Comparison of ENCODE assay signal across 8 cellular contexts in the genomic region with DNA sequence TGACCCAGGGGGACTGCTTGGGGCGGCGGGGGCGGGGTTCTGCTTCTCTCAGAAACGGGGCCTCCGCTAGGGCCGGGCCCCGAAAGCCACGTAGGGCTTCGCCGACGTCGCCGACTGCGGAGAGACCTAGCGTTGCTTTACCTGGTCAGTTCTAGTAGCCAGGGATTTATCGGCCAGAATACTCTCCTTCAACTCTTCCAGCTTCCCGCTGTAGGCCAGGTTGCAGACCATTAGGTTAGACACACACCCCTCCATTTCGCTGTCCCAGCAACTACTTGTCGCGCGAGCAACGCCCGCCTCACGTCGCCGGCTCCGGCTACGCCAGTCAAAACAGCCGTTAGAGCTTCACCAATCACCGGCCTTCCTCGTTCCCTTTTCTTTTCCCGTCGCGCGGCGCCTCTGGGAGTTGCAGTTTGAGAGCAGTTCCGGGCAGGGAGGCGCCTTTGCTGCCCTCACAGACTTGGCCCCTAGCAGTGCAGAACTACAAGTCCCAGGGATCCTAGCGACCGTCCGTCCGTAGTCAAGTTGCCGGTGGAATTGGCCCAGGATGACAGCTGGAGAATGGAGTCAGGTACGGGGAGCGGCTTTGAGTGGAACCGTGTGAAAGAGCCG. TPM values are rescaled to one million over a fixed set of nuclear protein-coding genes. Genes with fewer than 3 reads are reported as not detected.
DNase-seq lines count a peak whose midpoint lies in the region; ATAC-seq, FAIRE-seq and TF ChIP-seq lines count a peak whose summit lies in the region.

A gene with protein sequence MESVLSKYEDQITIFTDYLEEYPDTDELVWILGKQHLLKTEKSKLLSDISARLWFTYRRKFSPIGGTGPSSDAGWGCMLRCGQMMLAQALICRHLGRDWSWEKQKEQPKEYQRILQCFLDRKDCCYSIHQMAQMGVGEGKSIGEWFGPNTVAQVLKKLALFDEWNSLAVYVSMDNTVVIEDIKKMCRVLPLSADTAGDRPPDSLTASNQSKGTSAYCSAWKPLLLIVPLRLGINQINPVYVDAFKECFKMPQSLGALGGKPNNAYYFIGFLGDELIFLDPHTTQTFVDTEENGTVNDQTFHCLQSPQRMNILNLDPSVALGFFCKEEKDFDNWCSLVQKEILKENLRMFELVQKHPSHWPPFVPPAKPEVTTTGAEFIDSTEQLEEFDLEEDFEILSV (plus strand): TSS at position 513 of the 612 bp plus-strand sequence. CDS start 49 bp downstream, at position 562.
A gene with protein sequence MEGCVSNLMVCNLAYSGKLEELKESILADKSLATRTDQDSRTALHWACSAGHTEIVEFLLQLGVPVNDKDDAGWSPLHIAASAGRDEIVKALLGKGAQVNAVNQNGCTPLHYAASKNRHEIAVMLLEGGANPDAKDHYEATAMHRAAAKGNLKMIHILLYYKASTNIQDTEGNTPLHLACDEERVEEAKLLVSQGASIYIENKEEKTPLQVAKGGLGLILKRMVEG (minus strand): TSS at position 277 of the 612 bp plus-strand sequence. CDS start 22 bp downstream, at position 255.

- H3K36me3 ChIP-seq in fibroblast of lung (ENCODE audit: control insufficient read depth, insufficient read depth, low read length): peaks cover 3% of the 10 kb centered on the region
- peaks cover 0 to 12% (median 6%) of the 10 kb centered on the region in 3 experiments for H3K36me3 ChIP-seq in naive thymus-derived CD4-positive, alpha-beta T cell (ENCODE audit: control insufficient read depth in 2 of 3, insufficient read depth in 3 of 3, low read length in 3 of 3)

- peaks cover 11% of the 10 kb centered on the region for H3K79me2 ChIP-seq in fibroblast of lung (ENCODE audit: control insufficient read depth, insufficient read depth, low read length)

- H3K9ac ChIP-seq in fibroblast of lung (ENCODE audit: insufficient read depth, low read length): peak within 1 kb of the TSS; percentile 68

- H3K36me3 Mint-ChIP-seq in activated T-helper 1 cell treated with anti-CD3 and anti-CD28 coated beads, Interleukin-12 subunit alpha, Interleukin-12 subunit beta, Interleukin-2, Interleukin-4 antibody, amounts not matched to agents 30 ng/mL and 10 ng/mL and 1 ng/mL, durations not matched to agents 14 hours and 24 hours and 36 hours (ENCODE audit: low read depth): peaks cover 2% of the 10 kb centered on the region
- peaks cover 0 to 3% (median 0%) of the 10 kb centered on the region in 5 donors for H3K36me3 Mint-ChIP-seq in naive thymus-derived CD4-positive, alpha-beta T cell
- H3K36me3 Mint-ChIP-seq in stimulated activated memory B cell treated with anti-CD40 and anti-IgM and Interleukin-4, amounts not matched to agents 10 μg/mL and 1 μg/mL and 100 μg/mL, for 72 hours: no peaks in the 10 kb centered on the region

- H3K27ac Mint-ChIP-seq in activated T-helper 1 cell treated with anti-CD3 and anti-CD28 coated beads, Interleukin-12 subunit alpha, Interleukin-12 subunit beta, Interleukin-2, Interleukin-4 antibody, amounts not matched to agents 30 ng/mL and 10 ng/mL and 1 ng/mL, durations not matched to agents 14 hours and 24 hours and 36 hours: no peak within 1 kb of the TSS
- no peak within 1 kb of the TSS for H3K27ac Mint-ChIP-seq in naive thymus-derived CD4-positive, alpha-beta T cell
- no peak within 1 kb of the TSS for H3K27ac Mint-ChIP-seq in stimulated activated memory B cell treated with anti-CD40 and anti-IgM and Interleukin-4, amounts not matched to agents 10 μg/mL and 1 μg/mL and 100 μg/mL, for 72 hours

- peak within 1 kb of the TSS; percentile 82 for H3K4me2 ChIP-seq in fibroblast of lung (ENCODE audit: extremely low read depth, insufficient read depth, low read length)

- H3K27me3 ChIP-seq in fibroblast of lung (ENCODE audit: control insufficient read depth, insufficient read depth, low read length): no peaks in the 10 kb centered on the region
- no peaks in the 10 kb centered on the region for H3K27me3 ChIP-seq in naive thymus-derived CD4-positive, alpha-beta T cell (ENCODE audit: control insufficient read depth in 2 of 2, insufficient read depth in 2 of 2, low read length in 2 of 2)

- H3K27me3 Mint-ChIP-seq in activated T-helper 1 cell treated with anti-CD3 and anti-CD28 coated beads, Interleukin-12 subunit alpha, Interleukin-12 subunit beta, Interleukin-2, Interleukin-4 antibody, amounts not matched to agents 30 ng/mL and 10 ng/mL and 1 ng/mL, durations not matched to agents 14 hours and 24 hours and 36 hours (ENCODE audit: insufficient read depth): no peaks in the 10 kb centered on the region
- no peaks in the 10 kb centered on the region for H3K27me3 Mint-ChIP-seq in naive thymus-derived CD4-positive, alpha-beta T cell
- H3K27me3 Mint-ChIP-seq in stimulated activated memory B cell treated with anti-CD40 and anti-IgM and Interleukin-4, amounts not matched to agents 10 μg/mL and 1 μg/mL and 100 μg/mL, for 72 hours: no peaks in the 10 kb centered on the region

- TF ChIP-seq CTCF in LNCaP clone FGC (IDR thresholded peaks at IDR 0.05; ENCODE audit: control insufficient read depth, extremely low read depth, insufficient read depth): no peak
- no peak for TF ChIP-seq CTCF in fibroblast of lung (conservative IDR thresholded peaks at IDR 0.05 in 1 of 2, IDR thresholded peaks at IDR 0.05 in 1 of 2; ENCODE audit: low read depth in 1 of 2, low read length in 2 of 2)

- H3K4me1 Mint-ChIP-seq in activated T-helper 1 cell treated with anti-CD3 and anti-CD28 coated beads, Interleukin-12 subunit alpha, Interleukin-12 subunit beta, Interleukin-2, Interleukin-4 antibody, amounts not matched to agents 30 ng/mL and 10 ng/mL and 1 ng/mL, durations not matched to agents 14 hours and 24 hours and 36 hours (ENCODE audit: low read depth): peaks cover 17% of the 10 kb centered on the region
- peaks cover 0 to 28% (median 15%) of the 10 kb centered on the region in 7 donors for H3K4me1 Mint-ChIP-seq in naive thymus-derived CD4-positive, alpha-beta T cell
- H3K4me1 Mint-ChIP-seq in stimulated activated memory B cell treated with anti-CD40 and anti-IgM and Interleukin-4, amounts not matched to agents 10 μg/mL and 1 μg/mL and 100 μg/mL, for 72 hours: no peaks in the 10 kb centered on the region

- no peaks in the 10 kb centered on the region for H4K20me1 ChIP-seq in fibroblast of lung (ENCODE audit: control insufficient read depth, extremely low read depth, insufficient read depth, low read length)

- H3K4me3 Mint-ChIP-seq in activated T-helper 1 cell treated with anti-CD3 and anti-CD28 coated beads, Interleukin-12 subunit alpha, Interleukin-12 subunit beta, Interleukin-2, Interleukin-4 antibody, amounts not matched to agents 30 ng/mL and 10 ng/mL and 1 ng/mL, durations not matched to agents 14 hours and 24 hours and 36 hours: no peak within 1 kb of the TSS
- H3K4me3 Mint-ChIP-seq in naive thymus-derived CD4-positive, alpha-beta T cell: no peak within 1 kb of the TSS
- H3K4me3 Mint-ChIP-seq in stimulated activated memory B cell treated with anti-CD40 and anti-IgM and Interleukin-4, amounts not matched to agents 10 μg/mL and 1 μg/mL and 100 μg/mL, for 72 hours: no peak within 1 kb of the TSS

- no peaks in the 10 kb centered on the region for H3K9me3 ChIP-seq in fibroblast of lung (ENCODE audit: control insufficient read depth, insufficient read depth, low read depth, low read length)
- no peaks in the 10 kb centered on the region for H3K9me3 ChIP-seq in naive thymus-derived CD4-positive, alpha-beta T cell (ENCODE audit: control insufficient read depth in 2 of 3, low read length in 3 of 3)

- peak within 1 kb of the TSS; percentile 85 for H2AFZ ChIP-seq in fibroblast of lung (ENCODE audit: low read length)

- H3K27ac ChIP-seq in fibroblast of lung (ENCODE audit: insufficient read depth, low read length): peak within 1 kb of the TSS; percentile 74
- H3K27ac ChIP-seq in naive thymus-derived CD4-positive, alpha-beta T cell (ENCODE audit: low read depth, low read length): peak within 1 kb of the TSS; percentile 88

- H3K4me1 ChIP-seq in fibroblast of lung (ENCODE audit: control insufficient read depth, extremely low read depth, insufficient read depth, low read length): no peaks in the 10 kb centered on the region
- no peaks in the 10 kb centered on the region for H3K4me1 ChIP-seq in naive thymus-derived CD4-positive, alpha-beta T cell (ENCODE audit: control insufficient read depth in 2 of 2, insufficient read depth in 2 of 2, low read length in 2 of 2)

- no peaks in the 10 kb centered on the region for H3K9me3 Mint-ChIP-seq in activated T-helper 1 cell treated with anti-CD3 and anti-CD28 coated beads, Interleukin-12 subunit alpha, Interleukin-12 subunit beta, Interleukin-2, Interleukin-4 antibody, amounts not matched to agents 30 ng/mL and 10 ng/mL and 1 ng/mL, durations not matched to agents 14 hours and 24 hours and 36 hours
- H3K9me3 Mint-ChIP-seq in naive thymus-derived CD4-positive, alpha-beta T cell: no peaks in the 10 kb centered on the region
- H3K9me3 Mint-ChIP-seq in stimulated activated memory B cell treated with anti-CD40 and anti-IgM and Interleukin-4, amounts not matched to agents 10 μg/mL and 1 μg/mL and 100 μg/mL, for 72 hours: no peaks in the 10 kb centered on the region

- FAIRE-seq in H54 (lab: Jason Lieb, UNC): peak; percentile 95

- peak; percentile 97 for ATAC-seq in naive thymus-derived CD4-positive, alpha-beta T cell
- ATAC-seq in stimulated activated memory B cell treated with anti-CD40 and anti-IgM and Interleukin-4, amounts not matched to agents 10 μg/mL and 1 μg/mL and 100 μg/mL, for 72 hours: peak; percentile 99

- TF ChIP-seq POLR2A in H54 (IDR thresholded peaks at IDR 0.05; ENCODE audit: low read depth, low read length): peak; percentile 46

- DNase-seq in ELF-1 (ENCODE audit: low read depth, low spot score): peak; percentile 99
- peak; percentile 51 for DNase-seq in H54 (ENCODE audit: insufficient read length, low spot score)
- peak; percentile 92 for DNase-seq in LNCaP clone FGC (ENCODE audit: low read depth)
- DNase-seq in RPMI7951 (ENCODE audit: low read depth): peak; percentile 91
- DNase-seq in activated T-helper 1 cell treated with anti-CD3 and anti-CD28 coated beads, Interleukin-12 subunit alpha, Interleukin-12 subunit beta, Interleukin-2, Interleukin-4 antibody, amounts not matched to agents 30 ng/mL and 10 ng/mL and 1 ng/mL, durations not matched to agents 14 hours and 24 hours and 36 hours (ENCODE audit: low spot score): peak; percentile 85
- DNase-seq in fibroblast of lung (ENCODE audit: low read depth in 2 of 2): peak; percentile 94 to 95
- peak; percentile 65 to 91 (median 85) for DNase-seq in naive thymus-derived CD4-positive, alpha-beta T cell

- CTCF ChIA-PET in naive thymus-derived CD4-positive, alpha-beta T cell (lab: Charles Lee): interaction anchor here (0.6 kb wide), 2 partner anchors 16 to 71 kb away, joined by 3 to 4 read pairs; no protein-coding TSS in a partner anchor

- H3K4me3 ChIP-seq in LNCaP clone FGC (ENCODE audit: low read depth, low read length): peak within 1 kb of the TSS; percentile 78
- peak within 1 kb of the TSS; percentile 76 to 96 (median 79) for H3K4me3 ChIP-seq in fibroblast of lung (replicated peaks in 1 of 4; ENCODE audit: control extremely low read depth in 1 of 4, insufficient read depth in 1 of 4, low read depth in 3 of 4, low read length in 4 of 4)
- H3K4me3 ChIP-seq in naive thymus-derived CD4-positive, alpha-beta T cell (ENCODE audit: low read length): peak within 1 kb of the TSS; percentile 85

- POLR2A ChIA-PET in naive thymus-derived CD4-positive, alpha-beta T cell (lab: Charles Lee): interaction anchor here (0.9 to 1.4 kb wide), 3 partner anchors 15 to 413 kb away, joined by 3 to 4 read pairs (median 4); no protein-coding TSS in a partner anchor

- intact Hi-C loops in activated T-helper 1 cell treated with anti-CD3 and anti-CD28 coated beads, Interleukin-12 subunit alpha, Interleukin-12 subunit beta, Interleukin-2, Interleukin-4 antibody, amounts not matched to agents 30 ng/mL and 10 ng/mL and 1 ng/mL, durations not matched to agents 14 hours and 24 hours and 36 hours (cut with micrococcal nuclease): loop anchor here (1.0 to 5.0 kb wide), 8 partner anchors 56 to 1641 kb away; partner anchors contain the start of genes ACSL4, NCBP2L, PRPS1 and RBM41
- intact Hi-C loops in naive thymus-derived CD4-positive, alpha-beta T cell (cut with micrococcal nuclease): loop anchor here (1.0 to 10.0 kb wide), 17 partner anchors 19 to 1643 kb away; partner anchors contain the start of genes MORC4 (in 2 of the 2), NCBP2L (in 2 of the 2), PRPS1 (in 2 of the 2) and RADX (in 2 of the 2)

RNA-seq across cellular contexts. Expression of the first gene that starts in this region (rescaled TPM):
- total RNA-seq in RPMI7951 (2014; rRNA removed; shearing (Covaris generic)): 11.7 and 14.9 TPM in 2 replicates
- total RNA-seq in activated T-helper 1 cell treated with anti-CD3 and anti-CD28 coated beads, Interleukin-12 subunit alpha, Interleukin-12 subunit beta, Interleukin-2, Interleukin-4 antibody, amounts not matched to agents 30 ng/mL and 10 ng/mL and 1 ng/mL, durations not matched to agents 14 hours and 24 hours and 36 hours: 9.6 and 9.8 TPM in 2 replicates
- 10.8 and 13.5 TPM in 2 replicates for total RNA-seq in fibroblast of lung
- 11.4 and 13.8 TPM in 2 replicates for polyA plus RNA-seq in fibroblast of lung
- 7.5 and 8.2 TPM in 2 replicates for polyA plus RNA-seq in fibroblast of lung (2012)
- 1.0 and 6.8 TPM in 2 replicates for polyA minus RNA-seq in fibroblast of lung (ENCODE audit: low replicate concordance)
- total RNA-seq in naive thymus-derived CD4-positive, alpha-beta T cell: 10 to 100 TPM in 1 of 5 experiments, 1 to 10 TPM in 4; 6.7 to 11.4 (median 7.5) TPM
- 10 to 100 TPM; 15.2 to 16.4 TPM for polyA plus RNA-seq in naive thymus-derived CD4-positive, alpha-beta T cell

RNA-seq across cellular contexts. Expression of the second gene that starts in this region (rescaled TPM):
- 119 TPM in 2 replicates for total RNA-seq in RPMI7951 (2014; rRNA removed; shearing (Covaris generic))
- total RNA-seq in activated T-helper 1 cell treated with anti-CD3 and anti-CD28 coated beads, Interleukin-12 subunit alpha, Interleukin-12 subunit beta, Interleukin-2, Interleukin-4 antibody, amounts not matched to agents 30 ng/mL and 10 ng/mL and 1 ng/mL, durations not matched to agents 14 hours and 24 hours and 36 hours: 42.5 and 44.1 TPM in 2 replicates
- 72.7 and 86.3 TPM in 2 replicates for total RNA-seq in fibroblast of lung
- polyA plus RNA-seq in fibroblast of lung: 102 and 103 TPM in 2 replicates
- polyA plus RNA-seq in fibroblast of lung (2012): 52.0 and 55.4 TPM in 2 replicates
- 3.3 and 11.0 TPM in 2 replicates for polyA minus RNA-seq in fibroblast of lung (ENCODE audit: low replicate concordance)
- total RNA-seq in naive thymus-derived CD4-positive, alpha-beta T cell: 10 to 100 TPM; 17.6 to 36.8 (median 22.1) TPM
- polyA plus RNA-seq in naive thymus-derived CD4-positive, alpha-beta T cell: 10 to 100 TPM; 54.8 to 65.6 TPM

Comparison
In these comparisons a context has a peak if more than half of its experiments do, and no peak if none do; other contexts are left out.
1. Peak in every context shown above with its lines: DNase-seq, ATAC-seq, H3K4me3 ChIP-seq and H3K27ac ChIP-seq.